19 cellular contexts compared by ENCODE assay signal in genomic region chr11:1504581-1505290, GRCh38.
"Had no signal": no experiment of that assay in that cellular context is flagged by ENCODE, and none has a peak within 500 bp of the region (broad histone marks: within the 10 kb centered on the region; RNA-seq: fewer than 3 reads in every experiment).

No MANE protein-coding gene starts in this region.

- H3K36me3 ChIP-seq: neutrophil, uterus had no signal

- H3K27me3 Mint-ChIP-seq: activated B cell treated with CpG ODN at 0.5 μM for 24 hours; activated CD4-positive, alpha-beta memory T cell treated with anti-CD3 and anti-CD28 coated beads for 36 hours; activated naive CD8-positive, alpha-beta T cell had no signal

- H3K36me3 Mint-ChIP-seq: natural killer cell had no signal

- H3K4me3 Mint-ChIP-seq: activated B cell treated with CpG ODN at 0.5 μM for 24 hours; activated CD4-positive, alpha-beta memory T cell treated with anti-CD3 and anti-CD28 coated beads for 36 hours; activated naive CD8-positive, alpha-beta T cell; activated T-helper 1 cell treated with anti-CD3 and anti-CD28 coated beads, Interleukin-12 subunit alpha, Interleukin-12 subunit beta, Interleukin-2, Interleukin-4 antibody, amounts not matched to agents 30 ng/mL and 10 ng/mL and 1 ng/mL, durations not matched to agents 14 hours and 24 hours and 36 hours; natural killer cell; T-helper 2 cell treated with Interferon-gamma antibody and Interleukin-4, amounts not matched to agents 5 μg/mL and 100 μg/mL, for 36 hours had no signal

- ATAC-seq: natural killer cell; stimulated activated naive CD8-positive, alpha-beta T cell treated with anti-CD3 and anti-CD28 coated beads, Interleukin-15, Interleukin-2, amounts not matched to agents 100 U/mL and 50 U/mL, for 24 hours had no signal

- FAIRE-seq: frontal cortex, TTC549 had no signal

- H3K27ac ChIP-seq: neutrophil, parathyroid adenoma, uterus had no signal

- H3K9me3 Mint-ChIP-seq: activated B cell treated with CpG ODN at 0.5 μM for 24 hours; activated CD4-positive, alpha-beta memory T cell treated with anti-CD3 and anti-CD28 coated beads for 36 hours; activated T-helper 1 cell treated with anti-CD3 and anti-CD28 coated beads, Interleukin-12 subunit alpha, Interleukin-12 subunit beta, Interleukin-2, Interleukin-4 antibody, amounts not matched to agents 30 ng/mL and 10 ng/mL and 1 ng/mL, durations not matched to agents 14 hours and 24 hours and 36 hours; natural killer cell; T-helper 2 cell treated with Interferon-gamma antibody and Interleukin-4, amounts not matched to agents 5 μg/mL and 100 μg/mL, for 36 hours had no signal

- H3K27me3 ChIP-seq: neutrophil, tibial nerve, uterus had no signal

- H3K9me3 ChIP-seq: neutrophil, tibial nerve, uterus had no signal

- DNase-seq: activated B cell treated with CpG ODN at 0.5 μM for 24 hours; activated CD4-positive, alpha-beta memory T cell treated with anti-CD3 and anti-CD28 coated beads for 36 hours; activated CD4-positive, alpha-beta T cell treated with anti-CD3 and anti-CD28 coated beads for 4 hours; activated T-cell treated with anti-CD3 and anti-CD28 coated beads for 4 hours; cortex of kidney; natural killer cell; stimulated activated CD4-positive, alpha-beta T cell treated with anti-CD3 and anti-CD28 coated beads, Interleukin-12 subunit alpha, Interleukin-12 subunit beta, amount 100 ng/mL, for 4 hours; stimulated activated CD4-positive, alpha-beta T cell treated with anti-CD3 and anti-CD28 coated beads, Interleukin-1b, Interleukin-23, amount 100 ng/mL, for 48 hours; stimulated activated CD8-positive, alpha-beta memory T cell treated with anti-CD3 and anti-CD28 coated beads, Interleukin-4, amount 100 ng/mL, for 48 hours; stimulated activated naive CD8-positive, alpha-beta T cell treated with anti-CD3 and anti-CD28 coated beads, Interleukin-15, Interleukin-2, amounts not matched to agents 100 U/mL and 50 U/mL, for 24 hours; uterus had no signal

- H3K9ac ChIP-seq: parathyroid adenoma had no signal

- H2AFZ ChIP-seq: parathyroid adenoma had no signal

- H3K27ac Mint-ChIP-seq: activated B cell treated with CpG ODN at 0.5 μM for 24 hours; activated CD4-positive, alpha-beta memory T cell treated with anti-CD3 and anti-CD28 coated beads for 36 hours; activated naive CD8-positive, alpha-beta T cell; activated T-helper 1 cell treated with anti-CD3 and anti-CD28 coated beads, Interleukin-12 subunit alpha, Interleukin-12 subunit beta, Interleukin-2, Interleukin-4 antibody, amounts not matched to agents 30 ng/mL and 10 ng/mL and 1 ng/mL, durations not matched to agents 14 hours and 24 hours and 36 hours; T-helper 2 cell treated with Interferon-gamma antibody and Interleukin-4, amounts not matched to agents 5 μg/mL and 100 μg/mL, for 36 hours had no signal

- H3K4me3 ChIP-seq: tibial nerve, uterus had no signal

- H3K4me1 ChIP-seq: parathyroid adenoma had no signal
